9 cellular contexts compared by ENCODE assay signal in genomic region chr6:73134588-73134987, GRCh38.
DNase-seq lines count a peak whose midpoint lies in the region; ATAC-seq and TF ChIP-seq lines count a peak whose summit lies in the region.
"Had no signal": no experiment of that assay in that cellular context is flagged by ENCODE, and none has a peak within 500 bp of the region (broad histone marks: within the 10 kb centered on the region; RNA-seq: fewer than 3 reads in every experiment).

No MANE protein-coding gene starts in this region.

- no peak overlapping the region for H3K4me2 ChIP-seq in DOHH2 (ENCODE audit: low read length)

- no peaks in the 10 kb centered on the region for H3F3A ChIP-seq in DOHH2 (ENCODE audit: control insufficient read depth, insufficient read depth)

- H3K27ac ChIP-seq in DOHH2 (ENCODE audit: low read depth, low read length), result no peak overlapping the region
- H3K27ac ChIP-seq: thoracic aorta had no signal

- in situ Hi-C loops in astrocyte of the cerebellum (cut with HindIII; ENCODE audit: low sequenced_read_pairs), result no loop called here

- H3K4me3 Mint-ChIP-seq in naive B cell, result no peak overlapping the region

- peaks cover 4 to 11% (median 4%) of the 10 kb centered on the region in 3 donors for H3K4me1 Mint-ChIP-seq in naive B cell

- H3K27me3 Mint-ChIP-seq in naive B cell, result no peaks in the 10 kb centered on the region

- H4K20me1 ChIP-seq in DOHH2 (ENCODE audit: control insufficient read depth, insufficient read depth, low read depth, low read length), result no peaks in the 10 kb centered on the region

- H3K4me1 ChIP-seq in DOHH2 (ENCODE audit: control insufficient read depth, low read length), result peaks cover 13% of the 10 kb centered on the region

- H3K36me3 Mint-ChIP-seq in naive B cell, result peaks cover 8 to 12% of the 10 kb centered on the region in 2 donors

- H3K27ac Mint-ChIP-seq in naive B cell, result peak overlapping the region in 1 of 6 donors; percentile 87

- no peaks in the 10 kb centered on the region for H3K9me3 ChIP-seq in DOHH2 (ENCODE audit: control insufficient read depth, insufficient read depth, low read length)
- H3K9me3 ChIP-seq: thoracic aorta had no signal

- no peak overlapping the region for H3K4me3 ChIP-seq in DOHH2 (ENCODE audit: low read length)
- no peak overlapping the region for H3K4me3 ChIP-seq in astrocyte of the cerebellum (ENCODE audit: low read depth, low read length)
- H3K4me3 ChIP-seq: thoracic aorta had no signal

- peak; percentile 55 for ATAC-seq in HG03439 (IDR thresholded peaks at IDR 0.05; ENCODE audit: unreplicated experiment)
- peak; percentile 37 to 59 for ATAC-seq in naive B cell (ENCODE audit: low read depth in 2 of 2)

- H3K9me3 Mint-ChIP-seq in naive B cell, result peaks cover 0 to 2% (median 0%) of the 10 kb centered on the region in 7 donors

- H3K27me3 ChIP-seq in DOHH2 (ENCODE audit: control insufficient read depth, low read length), result no peaks in the 10 kb centered on the region

- TF ChIP-seq CTCF in DOHH2 (IDR thresholded peaks at IDR 0.05; ENCODE audit: low read depth, low read length, poor library complexity, severe bottlenecking), result peak; percentile 77
- TF ChIP-seq CTCF in astrocyte of the cerebellum (IDR thresholded peaks at IDR 0.05; ENCODE audit: low read depth, low read length, missing control alignments), result peak; percentile 23

- peaks cover 18% of the 10 kb centered on the region for H3K36me3 ChIP-seq in DOHH2 (ENCODE audit: control insufficient read depth, low read length)
- H3K36me3 ChIP-seq: thoracic aorta had no signal

- H3K9me2 ChIP-seq in DOHH2 (replicated peaks; ENCODE audit: control insufficient read depth, low read length), result no peaks in the 10 kb centered on the region

- no peak for DNase-seq in astrocyte of the cerebellum (ENCODE audit: low read depth)
- no peak for DNase-seq in naive B cell
- no peak for DNase-seq in NCI-H1694 (lab: John Stamatoyannopoulos, UW)
- DNase-seq in NCI-H1105 treated with DMSO at 0.1 percent for 48 hours (lab: John Stamatoyannopoulos, UW), result no peak
- DNase-seq in SK-N-DZ (ENCODE audit: low spot score), result no peak
- no peak for DNase-seq in Ammon's horn (ENCODE audit: low spot score)

- no peaks in the 10 kb centered on the region for H3K79me2 ChIP-seq in DOHH2 (ENCODE audit: control insufficient read depth, low read length)
